In the genomic region with DNA sequence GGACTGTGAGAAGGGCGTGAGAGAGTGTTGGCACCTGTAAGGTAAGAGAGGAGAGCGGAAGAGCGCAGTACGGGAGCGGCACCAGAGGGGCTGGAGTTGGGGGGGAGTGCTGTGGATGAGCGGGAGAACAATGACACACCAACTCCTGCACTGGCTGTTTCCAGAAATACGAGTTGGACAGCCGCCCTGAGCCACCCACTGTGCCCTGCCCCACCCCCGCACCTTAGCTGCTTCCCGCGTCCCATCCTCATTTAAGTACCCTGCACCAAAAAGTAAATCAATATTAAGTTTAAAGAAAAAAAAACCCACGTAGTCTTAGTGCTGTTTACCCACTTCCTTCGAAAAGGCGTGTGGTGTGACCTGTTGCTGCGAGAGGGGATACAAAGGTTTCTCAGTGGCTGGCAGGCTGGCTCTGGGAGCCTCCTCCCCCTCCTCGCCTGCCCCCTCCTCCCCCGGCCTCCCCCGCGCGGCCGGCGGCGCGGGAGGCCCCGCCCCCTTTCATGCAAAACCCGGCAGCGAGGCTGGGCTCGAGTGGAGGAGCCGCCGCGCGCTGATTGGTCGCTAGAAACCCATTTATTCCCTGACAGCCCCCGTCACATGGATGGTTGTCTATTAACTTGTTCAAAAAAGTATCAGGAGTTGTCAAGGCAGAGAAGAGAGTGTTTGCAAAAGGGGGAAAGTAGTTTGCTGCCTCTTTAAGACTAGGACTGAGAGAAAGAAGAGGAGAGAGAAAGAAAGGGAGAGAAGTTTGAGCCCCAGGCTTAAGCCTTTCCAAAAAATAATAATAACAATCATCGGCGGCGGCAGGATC, we compare ENCODE assay signal across 9 cellular contexts. TPM values are rescaled to one million over a fixed set of nuclear protein-coding genes. Genes with fewer than 3 reads are reported as not detected.
DNase-seq lines count a peak whose midpoint lies in the region; ATAC-seq lines count a peak whose summit lies in the region.
"Had no signal": no experiment of that assay in that cellular context is flagged by ENCODE, and none has a peak within 500 bp of the region (broad histone marks: within the 10 kb centered on the region; RNA-seq: fewer than 3 reads in every experiment).

A gene (plus strand): TSS at position 601 of the 811 bp plus-strand sequence. CDS start 436 bp downstream, outside the sequence.

- H3K4me3 Mint-ChIP-seq in activated T-cell treated with anti-CD3 and anti-CD28 coated beads, Interleukin-2, amount 50 U/mL, for 72 hours: peak within 1 kb of the TSS; percentile 60 to 64

- DNase-seq in AG08396 (ENCODE audit: low spot score) (peak; percentile 81), NCI-H2107 (lab: John Stamatoyannopoulos, UW) (peak; percentile 97), germinal center (ENCODE audit: low spot score) (peak; percentile 83), occipital lobe (lab: John Stamatoyannopoulos, UW) (peak; percentile 80), NOMO-1 treated with dmso at 0.1 percent for 144 hours (lab: John Stamatoyannopoulos, UW; ENCODE audit: unreplicated experiment) (no peak)
- no peak for DNase-seq in activated T-cell treated with anti-CD3 and anti-CD28 coated beads, Interleukin-2, amount 50 U/mL, for 72 hours
- DNase-seq in activated CD4-positive, CD25-positive, alpha-beta regulatory T cell treated with anti-CD3 and anti-CD28 coated beads, Interleukin-2, amount 50 U/mL, for 72 hours: no peak

- no peak within 1 kb of the TSS for H3K27ac Mint-ChIP-seq in activated T-cell treated with anti-CD3 and anti-CD28 coated beads, Interleukin-2, amount 50 U/mL, for 72 hours

- peaks cover 13% of the 10 kb centered on the region for H3K4me1 Mint-ChIP-seq in activated T-cell treated with anti-CD3 and anti-CD28 coated beads, Interleukin-2, amount 50 U/mL, for 72 hours (ENCODE audit: low read depth)

- peaks cover 0 to 2% of the 10 kb centered on the region in 2 donors for H3K9me3 Mint-ChIP-seq in activated T-cell treated with anti-CD3 and anti-CD28 coated beads, Interleukin-2, amount 50 U/mL, for 72 hours

- peaks cover 67% of the 10 kb centered on the region for H3K27me3 Mint-ChIP-seq in activated T-cell treated with anti-CD3 and anti-CD28 coated beads, Interleukin-2, amount 50 U/mL, for 72 hours (ENCODE audit: low read depth)

- H3K36me3 Mint-ChIP-seq in activated T-cell treated with anti-CD3 and anti-CD28 coated beads, Interleukin-2, amount 50 U/mL, for 72 hours (ENCODE audit: insufficient read depth in 2 of 2): peaks cover 3 to 9% of the 10 kb centered on the region in 2 donors

- ATAC-seq in GM18909 (IDR thresholded peaks at IDR 0.05; ENCODE audit: poor library complexity, unreplicated experiment): peak; percentile 63
- ATAC-seq in activated T-cell treated with anti-CD3 and anti-CD28 coated beads, Interleukin-2, amount 50 U/mL, for 72 hours (replicated peaks in 1 of 2): peak; percentile 46 to 50

RNA-seq across cellular contexts. Expression of the gene that starts here (rescaled TPM):
- total RNA-seq in activated T-cell treated with anti-CD3 and anti-CD28 coated beads, Interleukin-2, amount 50 U/mL, for 72 hours: under 1 TPM in 1 of 2 donors, not detected in 1; 0.16 TPM
- 78.0 TPM for total RNA-seq in occipital lobe
- total RNA-seq: liver had no signal

Comparison
In these comparisons a context has a peak if more than half of its experiments do, and no peak if none do; other contexts are left out.
1. RNA of the gene that starts here (total RNA-seq): 78.0 TPM in occipital lobe (single experiment); 0.16 TPM in activated T-cell treated with anti-CD3 and anti-CD28 coated beads, Interleukin-2, amount 50 U/mL, for 72 hours; every median in the first group is over 10 times any median in the second.
2. Peak in ATAC-seq in activated T-cell treated with anti-CD3 and anti-CD28 coated beads, Interleukin-2, amount 50 U/mL, for 72 hours; RNA of the gene not detected or under 1 TPM.
3. DNase-seq: peak in AG08396 (single experiment), NCI-H2107 (single experiment), germinal center (single experiment) and occipital lobe (single experiment); none in activated T-cell treated with anti-CD3 and anti-CD28 coated beads, Interleukin-2, amount 50 U/mL, for 72 hours (0 of 2), NOMO-1 treated with dmso at 0.1 percent for 144 hours (single experiment) and activated CD4-positive, CD25-positive, alpha-beta regulatory T cell treated with anti-CD3 and anti-CD28 coated beads, Interleukin-2, amount 50 U/mL, for 72 hours (single experiment).